8 cellular contexts compared by ENCODE assay signal in genomic region chr2:196926562-196927317, GRCh38. TPM values are rescaled to one million over a fixed set of nuclear protein-coding genes. Genes with fewer than 3 reads are reported as not detected.
A peak's percentile ranks its signal among the peaks of the same experiment; 100 is the strongest.
DNase-seq lines count a peak whose midpoint lies in the region; ATAC-seq and TF ChIP-seq lines count a peak whose summit lies in the region.

A gene with protein sequence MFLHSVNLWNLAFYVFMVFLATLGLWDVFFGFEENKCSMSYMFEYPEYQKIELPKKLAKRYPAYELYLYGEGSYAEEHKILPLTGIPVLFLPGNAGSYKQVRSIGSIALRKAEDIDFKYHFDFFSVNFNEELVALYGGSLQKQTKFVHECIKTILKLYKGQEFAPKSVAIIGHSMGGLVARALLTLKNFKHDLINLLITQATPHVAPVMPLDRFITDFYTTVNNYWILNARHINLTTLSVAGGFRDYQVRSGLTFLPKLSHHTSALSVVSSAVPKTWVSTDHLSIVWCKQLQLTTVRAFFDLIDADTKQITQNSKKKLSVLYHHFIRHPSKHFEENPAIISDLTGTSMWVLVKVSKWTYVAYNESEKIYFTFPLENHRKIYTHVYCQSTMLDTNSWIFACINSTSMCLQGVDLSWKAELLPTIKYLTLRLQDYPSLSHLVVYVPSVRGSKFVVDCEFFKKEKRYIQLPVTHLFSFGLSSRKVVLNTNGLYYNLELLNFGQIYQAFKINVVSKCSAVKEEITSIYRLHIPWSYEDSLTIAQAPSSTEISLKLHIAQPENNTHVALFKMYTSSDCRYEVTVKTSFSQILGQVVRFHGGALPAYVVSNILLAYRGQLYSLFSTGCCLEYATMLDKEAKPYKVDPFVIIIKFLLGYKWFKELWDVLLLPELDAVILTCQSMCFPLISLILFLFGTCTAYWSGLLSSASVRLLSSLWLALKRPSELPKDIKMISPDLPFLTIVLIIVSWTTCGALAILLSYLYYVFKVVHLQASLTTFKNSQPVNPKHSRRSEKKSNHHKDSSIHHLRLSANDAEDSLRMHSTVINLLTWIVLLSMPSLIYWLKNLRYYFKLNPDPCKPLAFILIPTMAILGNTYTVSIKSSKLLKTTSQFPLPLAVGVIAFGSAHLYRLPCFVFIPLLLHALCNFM (minus strand): TSS chr2:196926707. CDS start chr2:196926616, 91 bp downstream.

- H3K27ac Mint-ChIP-seq in neural progenitor cell = peak within 1 kb of the TSS; percentile 99

- H3K4me1 Mint-ChIP-seq in neural progenitor cell = peaks cover 19% of the 10 kb centered on the region

- peak within 1 kb of the TSS; percentile 63 for H2AFZ ChIP-seq in neural progenitor cell (replicated peaks)

- H3K4me3 Mint-ChIP-seq in neural progenitor cell = peak within 1 kb of the TSS; percentile 99

- H3K4me3 ChIP-seq in HAP-1 = peak within 1 kb of the TSS; percentile 84
- H3K4me3 ChIP-seq in MG63 = peak within 1 kb of the TSS; percentile 75
- H3K4me3 ChIP-seq in neural progenitor cell = peak within 1 kb of the TSS; percentile 92

- H3K9me3 ChIP-seq in HAP-1 = no peaks in the 10 kb centered on the region
- H3K9me3 ChIP-seq in MG63 = no peaks in the 10 kb centered on the region
- no peaks in the 10 kb centered on the region for H3K9me3 ChIP-seq in neural progenitor cell (ENCODE audit: low read depth)

- TF ChIP-seq CTCF in foreskin keratinocyte (conservative IDR thresholded peaks at IDR 0.05) (no peak), neural progenitor cell (IDR thresholded peaks at IDR 0.05) (no peak)

- peak within 1 kb of the TSS; percentile 89 for H3K4me2 ChIP-seq in neural progenitor cell

- peaks cover 13% of the 10 kb centered on the region for H3K4me1 ChIP-seq in HAP-1
- H3K4me1 ChIP-seq in foreskin keratinocyte = peaks cover 21% of the 10 kb centered on the region
- peaks cover 20% of the 10 kb centered on the region for H3K4me1 ChIP-seq in neural progenitor cell

- no peaks in the 10 kb centered on the region for H3K27me3 ChIP-seq in HAP-1 (ENCODE audit: low read depth)
- no peaks in the 10 kb centered on the region for H3K27me3 ChIP-seq in MG63
- H3K27me3 ChIP-seq in foreskin keratinocyte = no peaks in the 10 kb centered on the region
- no peaks in the 10 kb centered on the region for H3K27me3 ChIP-seq in neural progenitor cell

- H3K9me3 Mint-ChIP-seq in neural progenitor cell = no peaks in the 10 kb centered on the region

- H3K36me3 ChIP-seq in HAP-1 (replicated peaks) (no peaks in the 10 kb centered on the region), MG63 (no peaks in the 10 kb centered on the region), neural progenitor cell (no peaks in the 10 kb centered on the region)

- H3K79me2 ChIP-seq in neural progenitor cell (ENCODE audit: low read depth) = peaks cover 47% of the 10 kb centered on the region

- peak; percentile 84 for ATAC-seq in foreskin keratinocyte

- H3K27ac ChIP-seq in foreskin keratinocyte = peak within 1 kb of the TSS; percentile 98
- H3K27ac ChIP-seq in neural progenitor cell = peak within 1 kb of the TSS; percentile 93

- peaks cover 7% of the 10 kb centered on the region for H3K36me3 Mint-ChIP-seq in neural progenitor cell

- DNase-seq in G401 (ENCODE audit: low spot score) = peak; percentile 88
- peak; percentile 91 to 96 for DNase-seq in HAP-1 (ENCODE audit: low spot score in 2 of 2)
- DNase-seq in MG63 = peak; percentile 91
- DNase-seq in SHP77 (lab: John Stamatoyannopoulos, UW) = peak; percentile 92 to 98
- DNase-seq in activated gamma-delta T cell treated with anti-CD3 and anti-CD28 coated beads, Interleukin-2, amount 50 U/mL, for 16 hours (ENCODE audit: low read depth) = peak; percentile 76
- DNase-seq in foreskin keratinocyte = peak; percentile 71 to 83
- DNase-seq in neural progenitor cell (ENCODE audit: low spot score) = peak; percentile 98
- DNase-seq in stromal cell of bone marrow (ENCODE audit: low read depth) = peak; percentile 80

- peaks cover 32% of the 10 kb centered on the region for H3F3A ChIP-seq in neural progenitor cell (ENCODE audit: low read depth)

- H4K20me1 ChIP-seq in neural progenitor cell (ENCODE audit: low read depth) = peaks cover 29% of the 10 kb centered on the region

- peak within 1 kb of the TSS; percentile 77 for H3K9ac ChIP-seq in neural progenitor cell

- peaks cover 7% of the 10 kb centered on the region for H3K27me3 Mint-ChIP-seq in neural progenitor cell (ENCODE audit: insufficient read depth, low read depth)

- in situ Hi-C loops in G401 (cut with HindIII; ENCODE audit: low sequenced_read_pairs) = no loop called here
- in situ Hi-C loops in HAP-1 (cut with MboI; ENCODE audit: low sequenced_read_pairs) = no loop called here

RNA-seq across cellular contexts. Expression of the gene that starts here (rescaled TPM):
- total RNA-seq in G401 (2014; rRNA removed; shearing (Covaris generic)) = 1.9 and 3.1 TPM in 2 replicates
- total RNA-seq in MG63 (2014; rRNA removed; shearing (Covaris generic); ENCODE audit: low replicate concordance) = 0.33 and 4.7 TPM in 2 replicates
- total RNA-seq in foreskin keratinocyte (7.6 and 9.0 TPM in 2 replicates), neural progenitor cell (ENCODE audit: low replicate concordance) (65.5 and 107 TPM in 2 replicates)
- 0.84 and 0.90 TPM in 2 replicates for polyA plus RNA-seq in foreskin keratinocyte

Comparison
In these comparisons a context has a peak if more than half of its experiments do, and no peak if none do; other contexts are left out.
1. Peak in every context shown above with its lines: DNase-seq, ATAC-seq, H3K4me3 ChIP-seq and H3K27ac ChIP-seq.